Comparison of ENCODE assay signal across 9 cellular contexts in genomic region chr10:47383254-47384147, GRCh38. TPM values are rescaled to one million over a fixed set of nuclear protein-coding genes. Genes with fewer than 3 reads are reported as not detected.
DNase-seq lines count a peak whose midpoint lies in the region; ATAC-seq, FAIRE-seq and TF ChIP-seq lines count a peak whose summit lies in the region.
"Had no signal": no experiment of that assay in that cellular context is flagged by ENCODE, and none has a peak within 500 bp of the region (broad histone marks: within the 10 kb centered on the region; RNA-seq: fewer than 3 reads in every experiment).

No MANE protein-coding gene starts in this region.

- H4K20me1 ChIP-seq in H1 (replicated peaks in 1 of 2; ENCODE audit: control insufficient read depth in 1 of 2, insufficient read depth in 2 of 2, low read length in 2 of 2) = no peaks in the 10 kb centered on the region

- no peak overlapping the region for H3K27ac ChIP-seq in H1 (ENCODE audit: low read depth, low read length)

- H3K4ac ChIP-seq in H1 (replicated peaks; ENCODE audit: insufficient read length, low read depth, low read length) = no peak overlapping the region

- FAIRE-seq in H1 (lab: Jason Lieb, UNC) = no peak

- no peak for TF ChIP-seq POLR2A in H1 (IDR thresholded peaks at IDR 0.05; ENCODE audit: control extremely low read depth in 1 of 2, low read depth in 2 of 2, low read length in 2 of 2)

- H3K36me3 ChIP-seq in H1 (ENCODE audit: control insufficient read depth in 2 of 4, insufficient read depth in 4 of 4, low read length in 3 of 4) = no peaks in the 10 kb centered on the region
- H3K36me3 ChIP-seq: adrenal gland had no signal

- H2BK15ac ChIP-seq in H1 (ENCODE audit: low read length) = 0 out of 2 replicates have a peak overlapping the region, but pooled peaks have one; percentile 72

- H3K27ac Mint-ChIP-seq in activated CD4-positive, alpha-beta T cell treated with anti-CD3 and anti-CD28 coated beads, Interleukin-2, amount 10 ng/mL, durations not matched to agents 24 days and 14 days = peak overlapping the region; percentile 13
- no peak overlapping the region for H3K27ac Mint-ChIP-seq in neural crest cell (ENCODE audit: unreplicated experiment)

- H4K91ac ChIP-seq in H1 (replicated peaks; ENCODE audit: insufficient read length, low read length) = no peak overlapping the region

- H3K23ac ChIP-seq in H1 (ENCODE audit: insufficient read length) = no peak overlapping the region

- peaks cover 3% of the 10 kb centered on the region for H3K36me3 Mint-ChIP-seq in activated CD4-positive, alpha-beta T cell treated with anti-CD3 and anti-CD28 coated beads, Interleukin-2, amount 10 ng/mL, durations not matched to agents 24 days and 14 days (ENCODE audit: low read depth)
- H3K36me3 Mint-ChIP-seq in neural crest cell (ENCODE audit: low read depth) = no peaks in the 10 kb centered on the region

- TF ChIP-seq RAD21 in H1 (IDR thresholded peaks at IDR 0.05 in 1 of 2, conservative IDR thresholded peaks at IDR 0.05 in 1 of 2; ENCODE audit: low read depth in 2 of 2, low read length in 2 of 2) = no peak

- H3K79me1 ChIP-seq in H1 (ENCODE audit: low read depth, low read length) = no peaks in the 10 kb centered on the region; the same call in 1 of the 2 replicates

- peak overlapping the region; percentile 84 for H3K4me3 Mint-ChIP-seq in activated CD4-positive, alpha-beta T cell treated with anti-CD3 and anti-CD28 coated beads, Interleukin-2, amount 10 ng/mL, durations not matched to agents 24 days and 14 days
- peak overlapping the region; percentile 86 for H3K4me3 Mint-ChIP-seq in neural crest cell

- H3K14ac ChIP-seq in H1 (ENCODE audit: insufficient read length) = no peak overlapping the region

- H2BK12ac ChIP-seq in H1 (ENCODE audit: low read depth, low read length) = no peak overlapping the region

- peaks cover 0 to 2% (median 1%) of the 10 kb centered on the region in 4 experiments; a peak in 1 of 7 replicates for H3K27me3 ChIP-seq in H1 (replicated peaks in 1 of 4; ENCODE audit: control insufficient read depth in 3 of 4, extremely low read depth in 1 of 4, insufficient read depth in 3 of 4, low read length in 3 of 4)
- H3K27me3 ChIP-seq: adrenal gland had no signal

- no peak overlapping the region for H2BK120ac ChIP-seq in H1 (replicated peaks; ENCODE audit: low read depth, low read length)

- 2% methylated on average over 9 of the region's 9 CpGs; no CpG with 5 or more reads in 1 of the 2 experiments for WGBS in H1 (ENCODE audit: extremely low coverage in 1 of 2, insufficient coverage in 1 of 2, insufficient read length in 1 of 2, insufficient replicate concordance in 2 of 2, low coverage in 1 of 2, low lambda C conversion rate in 2 of 2, missing lambda C conversion rate in 1 of 2), 2 experiments

- peak overlapping the region; percentile 75; the same call in 1 of the 2 replicates for H2BK5ac ChIP-seq in H1 (ENCODE audit: low read depth, low read length)

- H3K9me3 ChIP-seq in H1 (ENCODE audit: insufficient read depth in 2 of 2, low read depth in 1 of 2, low read length in 1 of 2) = no peaks in the 10 kb centered on the region
- H3K9me3 ChIP-seq: adrenal gland had no signal

- no peak for DNase-seq in activated CD4-positive, alpha-beta T cell treated with anti-CD3 and anti-CD28 coated beads, Interleukin-2, amount 10 ng/mL, durations not matched to agents 24 days and 14 days
- DNase-seq in activated CD4-positive, alpha-beta T cell treated with anti-CD3 and anti-CD28 coated beads, Interleukin-2, amount 50 U/mL, for 1 hour = no peak
- DNase-seq in NCI-H748 treated with DMSO at 0.1 percent for 48 hours (lab: John Stamatoyannopoulos, UW) = peak; percentile 79
- peak; percentile 43 to 57 for DNase-seq in H1 (ENCODE audit: low read depth in 1 of 2, low spot score in 2 of 2)
- DNase-seq in neural crest cell (ENCODE audit: low read depth, low spot score) = no peak
- no peak for DNase-seq in stimulated activated CD4-positive, alpha-beta T cell treated with anti-CD3 and anti-CD28 coated beads, Interleukin-2, amount 100 ng/mL, for 48 hours
- no peak for DNase-seq in foreskin melanocyte

- H3K18ac ChIP-seq in H1 (ENCODE audit: extremely low read depth, low read length) = 0 out of 2 replicates have a peak overlapping the region, but pooled peaks have one; percentile 32

- peak overlapping the region; percentile 82 to 95 for H3K4me2 ChIP-seq in H1 (ENCODE audit: insufficient read depth in 1 of 2, low read depth in 2 of 2, low read length in 2 of 2)

- no peak for TF ChIP-seq CTCF in H1 (IDR thresholded peaks at IDR 0.05; ENCODE audit: control extremely low read depth in 1 of 3, insufficient read depth in 1 of 3, low read depth in 1 of 3, low read length in 3 of 3)
- no peak for TF ChIP-seq CTCF in neural crest cell (conservative IDR thresholded peaks at IDR 0.05)

- peak overlapping the region in 3 of 4 experiments; percentile 42 to 61 (median 49); a peak in 4 of 7 replicates for H3K9ac ChIP-seq in H1 (replicated peaks in 1 of 4; ENCODE audit: extremely low read depth in 1 of 4, low read depth in 3 of 4, low read length in 3 of 4)

- intact Hi-C loops in activated CD4-positive, alpha-beta T cell treated with anti-CD3 and anti-CD28 coated beads, Interleukin-2, amount 10 ng/mL, durations not matched to agents 24 days and 14 days (cut with micrococcal nuclease) = no loop called here

- no peak for TF ChIP-seq EP300 in H1 (IDR thresholded peaks at IDR 0.05; ENCODE audit: borderline replicate concordance in 1 of 2, low read depth in 2 of 2, low read length in 2 of 2)

- peaks cover 0 to 10% (median 5%) of the 10 kb centered on the region in 4 experiments; a peak in 4 of 7 replicates for H3K4me1 ChIP-seq in H1 (replicated peaks in 1 of 4; ENCODE audit: control insufficient read depth in 3 of 4, insufficient read depth in 4 of 4, low read length in 3 of 4)

- H4K5ac ChIP-seq in H1 (ENCODE audit: insufficient read length, low read depth, low read length) = no peak overlapping the region

- H2AK5ac ChIP-seq in H1 (ENCODE audit: low read depth, low read length) = no peak overlapping the region

- no peak for ATAC-seq in HG02678 (IDR thresholded peaks at IDR 0.05; ENCODE audit: unreplicated experiment)

- CTCF ChIA-PET in H1 (lab: Charles Lee; ENCODE audit: partially characterized antibody) = interaction anchor here (0.7 to 4.2 kb wide), 3 partner anchors 19 to 24 kb away, joined by 3 to 22 read pairs (median 4); no protein-coding TSS in a partner anchor

- H4K8ac ChIP-seq in H1 (ENCODE audit: extremely low read depth, insufficient read depth, low read length) = no peak overlapping the region; the same call in 1 of the 2 replicates

- POLR2A ChIA-PET in H1 (lab: Charles Lee; ENCODE audit: partially characterized antibody) = interaction anchor here (1.1 to 2.3 kb wide), 6 partner anchors 10 to 20 kb away, joined by 3 to 14 read pairs (median 6); no protein-coding TSS in a partner anchor

- 0 out of 2 replicates have a peak overlapping the region, but pooled peaks have one; percentile 20 for H2AFZ ChIP-seq in H1 (ENCODE audit: low read length)

- no peak overlapping the region for H3K56ac ChIP-seq in H1 (replicated peaks; ENCODE audit: insufficient read length, low read depth, low read length)

- peak overlapping the region; percentile 67 to 91 (median 74) for H3K4me3 ChIP-seq in H1 (ENCODE audit: extremely low read depth in 1 of 4, insufficient read depth in 2 of 4, low read depth in 3 of 4, low read length in 4 of 4)

- H2BK20ac ChIP-seq in H1 (ENCODE audit: low read length) = no peak overlapping the region

- H3K4me1 Mint-ChIP-seq in activated CD4-positive, alpha-beta T cell treated with anti-CD3 and anti-CD28 coated beads, Interleukin-2, amount 10 ng/mL, durations not matched to agents 24 days and 14 days = peaks cover 13% of the 10 kb centered on the region
- peaks cover 32% of the 10 kb centered on the region for H3K4me1 Mint-ChIP-seq in neural crest cell

- H3K79me2 ChIP-seq in H1 (ENCODE audit: control insufficient read depth in 1 of 2, insufficient read depth in 2 of 2, low read length in 2 of 2) = no peaks in the 10 kb centered on the region

- H3K23me2 ChIP-seq in H1 (ENCODE audit: low read depth, low read length) = peaks cover 9% of the 10 kb centered on the region

- H3K9me3 Mint-ChIP-seq in activated CD4-positive, alpha-beta T cell treated with anti-CD3 and anti-CD28 coated beads, Interleukin-2, amount 10 ng/mL, durations not matched to agents 24 days and 14 days = peaks cover 15% of the 10 kb centered on the region
- no peaks in the 10 kb centered on the region for H3K9me3 Mint-ChIP-seq in neural crest cell

- H3K27me3 Mint-ChIP-seq in activated CD4-positive, alpha-beta T cell treated with anti-CD3 and anti-CD28 coated beads, Interleukin-2, amount 10 ng/mL, durations not matched to agents 24 days and 14 days = peaks cover 46% of the 10 kb centered on the region
- peaks cover 70% of the 10 kb centered on the region for H3K27me3 Mint-ChIP-seq in neural crest cell (ENCODE audit: low read depth)

RNA-seq across cellular contexts. Expression of gene ZNF488, which starts 0.6 kb away (rescaled TPM):
- 0.07 TPM in 1 of 2 replicates, not detected in the other for total RNA-seq in activated CD4-positive, alpha-beta T cell treated with anti-CD3 and anti-CD28 coated beads, Interleukin-2, amount 10 ng/mL, durations not matched to agents 24 days and 14 days
- 7.7 and 7.9 TPM in 2 replicates for total RNA-seq in H1 (2021; fragmentation: NEBNext Ultra II Directional; extraction: Animal tissue kit (Norgen Biotek cat#: 25700))
- polyA plus RNA-seq in H1 (2011; rRNA removed) = 9.6 and 11.4 TPM in 2 replicates
- 6.7 TPM for polyA plus RNA-seq in H1 (2011; cell fraction: cytosol; rRNA removed)
- 8.6 TPM for polyA plus RNA-seq in H1 (2011; cell fraction: nucleus; rRNA removed)
- 7.5 to 8.5 TPM (median 8.1 TPM) in 4 replicates for polyA plus RNA-seq in H1 (2012, experiment 1 of 2)
- polyA plus RNA-seq in H1 (2012, experiment 2 of 2) = 8.3 TPM
- 4.2 TPM for polyA plus RNA-seq in H1 (2013, experiment 1 of 2)
- polyA plus RNA-seq in H1 (2013, experiment 2 of 2) = 4.4 TPM
- polyA minus RNA-seq in H1 (2011; rRNA and poly(A)+ RNA removed) = 12.5 and 12.9 TPM in 2 replicates
- 4.0 TPM for polyA minus RNA-seq in H1 (2011; cell fraction: cytosol; rRNA and poly(A)+ RNA removed)
- polyA minus RNA-seq in H1 (2011; cell fraction: nucleus; rRNA and poly(A)+ RNA removed) = 8.1 TPM
- total RNA-seq in neural crest cell = 2.9 and 3.2 TPM in 2 replicates

RNA-seq across cellular contexts. Expression of gene RBP3, which starts 35.3 kb away (rescaled TPM):
- not detected in 2 replicates for total RNA-seq in activated CD4-positive, alpha-beta T cell treated with anti-CD3 and anti-CD28 coated beads, Interleukin-2, amount 10 ng/mL, durations not matched to agents 24 days and 14 days
- total RNA-seq in H1 (2021; fragmentation: NEBNext Ultra II Directional; extraction: Animal tissue kit (Norgen Biotek cat#: 25700)) = not detected in 2 replicates
- not detected in 2 replicates for polyA plus RNA-seq in H1 (2011; rRNA removed)
- polyA plus RNA-seq in H1 (2011; cell fraction: cytosol; rRNA removed) = not detected
- not detected for polyA plus RNA-seq in H1 (2011; cell fraction: nucleus; rRNA removed)
- polyA plus RNA-seq in H1 (2012, experiment 1 of 2) = 0.05 to 0.07 TPM (median 0.07 TPM) in 3 of 4 replicates, not detected in the other
- polyA plus RNA-seq in H1 (2012, experiment 2 of 2) = not detected
- not detected for polyA plus RNA-seq in H1 (2013, experiment 1 of 2)
- not detected for polyA plus RNA-seq in H1 (2013, experiment 2 of 2)
- not detected in 2 replicates for polyA minus RNA-seq in H1 (2011; rRNA and poly(A)+ RNA removed)
- polyA minus RNA-seq in H1 (2011; cell fraction: cytosol; rRNA and poly(A)+ RNA removed) = not detected
- not detected for polyA minus RNA-seq in H1 (2011; cell fraction: nucleus; rRNA and poly(A)+ RNA removed)
- total RNA-seq in neural crest cell = not detected in 2 replicates
- polyA plus RNA-seq: adrenal gland had no signal

Comparison
In these comparisons a context has a peak if more than half of its experiments do, and no peak if none do; other contexts are left out.
1. DNase-seq: peak in NCI-H748 treated with DMSO at 0.1 percent for 48 hours (single experiment) and H1 (2 of 2); none in activated CD4-positive, alpha-beta T cell treated with anti-CD3 and anti-CD28 coated beads, Interleukin-2, amount 10 ng/mL, durations not matched to agents 24 days and 14 days (single experiment), activated CD4-positive, alpha-beta T cell treated with anti-CD3 and anti-CD28 coated beads, Interleukin-2, amount 50 U/mL, for 1 hour (single experiment), neural crest cell (single experiment), stimulated activated CD4-positive, alpha-beta T cell treated with anti-CD3 and anti-CD28 coated beads, Interleukin-2, amount 100 ng/mL, for 48 hours (0 of 2) and foreskin melanocyte (single experiment).